In genomic region chrX:15702488-15703371, GRCh38 we compare ENCODE assay signal across 26 cellular contexts. TPM values are rescaled to one million over a fixed set of nuclear protein-coding genes. Genes with fewer than 3 reads are reported as not detected.
"Had no signal": no experiment of that assay in that cellular context is flagged by ENCODE, and none has a peak within 500 bp of the region (broad histone marks: within the 10 kb centered on the region; RNA-seq: fewer than 3 reads in every experiment).

No MANE protein-coding gene starts in this region.

- H3K4me3 ChIP-seq: colonic mucosa, coronary artery, dorsolateral prefrontal cortex, esophagus muscularis mucosa, esophagus squamous epithelium, gastroesophageal sphincter, heart left ventricle, heart right ventricle, hepatocyte had no signal

- H3K27ac ChIP-seq: colonic mucosa, coronary artery, dorsolateral prefrontal cortex, epithelial cell of prostate, esophagus muscularis mucosa, esophagus squamous epithelium, foreskin keratinocyte, gastroesophageal sphincter, heart left ventricle, heart right ventricle, hepatocyte had no signal

- H3K9me3 ChIP-seq: colonic mucosa, esophagus muscularis mucosa, esophagus squamous epithelium, gastroesophageal sphincter, heart left ventricle, heart right ventricle had no signal

- H3K4me3 Mint-ChIP-seq: dendritic cell treated with granulocyte-macrophage colony-stimulating factor and Interleukin-4, amounts not matched to agents 40 ng/mL and 50 ng/mL, for 4 days; effector memory CD8-positive, alpha-beta T cell; endodermal cell had no signal

- H3K27me3 ChIP-seq: colonic mucosa, esophagus muscularis mucosa, esophagus squamous epithelium, foreskin keratinocyte, gastroesophageal sphincter, heart left ventricle, heart right ventricle, hepatocyte had no signal

- H3K4me1 ChIP-seq: colonic mucosa, esophagus muscularis mucosa, esophagus squamous epithelium, foreskin keratinocyte, gastroesophageal sphincter, heart left ventricle, heart right ventricle had no signal

- H3K9me3 Mint-ChIP-seq: dendritic cell treated with granulocyte-macrophage colony-stimulating factor and Interleukin-4, amounts not matched to agents 40 ng/mL and 50 ng/mL, for 4 days; effector memory CD8-positive, alpha-beta T cell; endodermal cell had no signal

- H3K36me3 ChIP-seq: colonic mucosa had no signal

- H3K27me3 Mint-ChIP-seq: dendritic cell treated with granulocyte-macrophage colony-stimulating factor and Interleukin-4, amounts not matched to agents 40 ng/mL and 50 ng/mL, for 4 days; effector memory CD8-positive, alpha-beta T cell had no signal

- H3K4me1 Mint-ChIP-seq: endodermal cell had no signal

- H3K27ac Mint-ChIP-seq: dendritic cell treated with granulocyte-macrophage colony-stimulating factor and Interleukin-4, amounts not matched to agents 40 ng/mL and 50 ng/mL, for 4 days; effector memory CD8-positive, alpha-beta T cell; endodermal cell had no signal

- DNase-seq: colonic mucosa; cortex of kidney; dermis blood vessel endothelial cell; dorsolateral prefrontal cortex; effector CD4-positive, alpha-beta T cell; effector CD8-positive, alpha-beta T cell; effector memory CD4-positive, alpha-beta T cell; effector memory CD8-positive, alpha-beta T cell; endodermal cell; erythroblast; esophagus squamous epithelium; foreskin fibroblast; foreskin keratinocyte; foreskin melanocyte; glutamatergic neuron; head of caudate nucleus; heart right ventricle had no signal

- ATAC-seq: effector memory CD8-positive, alpha-beta T cell; foreskin keratinocyte; gastroesophageal sphincter had no signal

RNA-seq across cellular contexts. Expression of gene CLTRN, which starts 38.1 kb away (rescaled TPM):
- total RNA-seq: dermis microvascular lymphatic vessel endothelial cell, endothelial cell of umbilical vein had no signal
